8 cellular contexts compared by ENCODE assay signal in genomic region chr2:218323526-218324472, GRCh38. TPM values are rescaled to one million over a fixed set of nuclear protein-coding genes. Genes with fewer than 3 reads are reported as not detected.
DNase-seq lines count a peak whose midpoint lies in the region; ATAC-seq and TF ChIP-seq lines count a peak whose summit lies in the region.

No MANE protein-coding gene starts in this region.

- no peaks in the 10 kb centered on the region for H3K36me3 ChIP-seq in heart right ventricle
- H3K36me3 ChIP-seq in psoas muscle (ENCODE audit: insufficient read depth in 1 of 2, low read depth in 1 of 2) = no peaks in the 10 kb centered on the region

- no peak for ATAC-seq in activated T-cell treated with anti-CD3 and anti-CD28 coated beads, Interleukin-2, amount 50 U/mL, for 4 hours
- ATAC-seq in heart right ventricle (peak; percentile 6 to 54 (median 22)), psoas muscle (peak; percentile 22 to 48 (median 36)), HG02870 (IDR thresholded peaks at IDR 0.05; ENCODE audit: unreplicated experiment) (no peak), HG02885 (IDR thresholded peaks at IDR 0.05; ENCODE audit: poor library complexity, unreplicated experiment) (no peak)

- no peak for TF ChIP-seq CTCF in heart right ventricle (IDR thresholded peaks at IDR 0.05)
- TF ChIP-seq CTCF in psoas muscle (IDR thresholded peaks at IDR 0.05) = no peak

- intact Hi-C loops in heart right ventricle (cut with DNase I) (no loop called here), psoas muscle (cut with DNase I) (no loop called here)

- WGBS in heart right ventricle, 2 donors = 10 to 13% methylated on average over 24 of the region's 24 CpGs
- 16 to 25% (median 18%) methylated on average over 23 to 24 of the region's 24 CpGs for WGBS in psoas muscle, 3 donors

- no peaks in the 10 kb centered on the region for H3K9me3 Mint-ChIP-seq in activated T-cell treated with anti-CD3 and anti-CD28 coated beads, Interleukin-2, amount 50 U/mL, for 4 hours

- H3K4me3 Mint-ChIP-seq in activated T-cell treated with anti-CD3 and anti-CD28 coated beads, Interleukin-2, amount 50 U/mL, for 4 hours = peak overlapping the region; percentile 83

- peaks cover 3 to 78% (median 26%) of the 10 kb centered on the region in 9 donors for H3K4me1 ChIP-seq in heart right ventricle
- peaks cover 3% of the 10 kb centered on the region for H3K4me1 ChIP-seq in psoas muscle

- in situ Hi-C loops in KBM-7 (cut with MboI; ENCODE audit: low pct_unique_long_range_greater_than_20kb, low sequenced_read_pairs) = no loop called here

- H3K4me1 Mint-ChIP-seq in activated T-cell treated with anti-CD3 and anti-CD28 coated beads, Interleukin-2, amount 50 U/mL, for 4 hours (ENCODE audit: low read depth) = peaks cover 30% of the 10 kb centered on the region

- H3K4me3 ChIP-seq in heart right ventricle (peak overlapping the region; percentile 65 to 90 (median 74)), psoas muscle (peak overlapping the region; percentile 82)

- peak; percentile 68 for DNase-seq in DMS 273 (lab: John Stamatoyannopoulos, UW; ENCODE audit: unreplicated experiment)
- DNase-seq in KBM-7 = peak; percentile 80
- no peak for DNase-seq in activated T-cell treated with anti-CD3 and anti-CD28 coated beads, Interleukin-2, amount 50 U/mL, for 4 hours
- DNase-seq in heart right ventricle = no peak
- DNase-seq in psoas muscle = peak in 1 of 2 donors; percentile 31
- no peak for DNase-seq in hepatic stellate cell (ENCODE audit: low spot score)

- no peaks in the 10 kb centered on the region for H3K36me3 Mint-ChIP-seq in activated T-cell treated with anti-CD3 and anti-CD28 coated beads, Interleukin-2, amount 50 U/mL, for 4 hours (ENCODE audit: insufficient read depth)

- H3K9me3 ChIP-seq in heart right ventricle (no peaks in the 10 kb centered on the region), psoas muscle (no peaks in the 10 kb centered on the region)

- no peaks in the 10 kb centered on the region for H3K27me3 ChIP-seq in heart right ventricle
- no peaks in the 10 kb centered on the region for H3K27me3 ChIP-seq in psoas muscle (ENCODE audit: insufficient read depth in 3 of 3, low read length in 2 of 3)

- peak overlapping the region in 9 of 10 donors; percentile 59 to 86 (median 79) for H3K27ac ChIP-seq in heart right ventricle
- no peak overlapping the region for H3K27ac ChIP-seq in psoas muscle

- H3K27me3 Mint-ChIP-seq in activated T-cell treated with anti-CD3 and anti-CD28 coated beads, Interleukin-2, amount 50 U/mL, for 4 hours (ENCODE audit: low read depth) = peaks cover 9% of the 10 kb centered on the region

RNA-seq across cellular contexts. Expression of gene TMBIM1, which starts 31.5 kb away (rescaled TPM):
- 10 to 100 TPM; 49.0 to 60.5 (median 52.8) TPM for total RNA-seq in activated T-cell treated with anti-CD3 and anti-CD28 coated beads, Interleukin-2, amount 50 U/mL, for 4 hours
- total RNA-seq in heart right ventricle (100 to 1,000 TPM in 7 of 10 donors, 10 to 100 TPM in 3; 85.3 to 151 (median 110) TPM), psoas muscle (100 to 1,000 TPM; 152 to 197 (median 157) TPM)
- polyA plus RNA-seq in heart right ventricle (100 to 1,000 TPM in 1 of 2 donors, 10 to 100 TPM in 1; 30.9 to 139 TPM), psoas muscle (100 to 1,000 TPM; 167 to 264 (median 228) TPM)

RNA-seq across cellular contexts. Expression of gene CATIP, which starts 32.9 kb away (rescaled TPM):
- not detected for total RNA-seq in activated T-cell treated with anti-CD3 and anti-CD28 coated beads, Interleukin-2, amount 50 U/mL, for 4 hours
- total RNA-seq in heart right ventricle (not detected), psoas muscle (not detected)
- polyA plus RNA-seq in heart right ventricle (under 1 TPM in 1 of 2 donors, not detected in 1; 0.04 TPM), psoas muscle (not detected)

RNA-seq across cellular contexts. Expression of gene PNKD, which starts 53.5 kb away (rescaled TPM):
- total RNA-seq in activated T-cell treated with anti-CD3 and anti-CD28 coated beads, Interleukin-2, amount 50 U/mL, for 4 hours = 10 to 100 TPM; 14.7 to 19.1 (median 17.8) TPM
- total RNA-seq in heart right ventricle (10 to 100 TPM; 56.9 to 91.1 (median 74.2) TPM), psoas muscle (10 to 100 TPM; 31.5 to 54.5 (median 41.0) TPM)
- polyA plus RNA-seq in heart right ventricle (100 to 1,000 TPM in 1 of 2 donors, 10 to 100 TPM in 1; 76.7 to 138 TPM), psoas muscle (10 to 100 TPM; 55.6 to 86.9 (median 68.1) TPM)

RNA-seq across cellular contexts. Expression of gene AAMP, which starts 53.9 kb away (rescaled TPM):
- total RNA-seq in activated T-cell treated with anti-CD3 and anti-CD28 coated beads, Interleukin-2, amount 50 U/mL, for 4 hours = 100 to 1,000 TPM; 128 to 142 (median 131) TPM
- total RNA-seq in heart right ventricle (10 to 100 TPM; 45.9 to 65.1 (median 57.5) TPM), psoas muscle (10 to 100 TPM; 52.7 to 70.6 (median 62.5) TPM)
- polyA plus RNA-seq in heart right ventricle (100 to 1,000 TPM in 1 of 2 donors, 10 to 100 TPM in 1; 33.4 to 116 TPM), psoas muscle (100 to 1,000 TPM in 2 of 3 donors, 10 to 100 TPM in 1; 73.8 to 120 (median 115) TPM)

RNA-seq across cellular contexts. Expression of gene SLC11A1, which starts 58.3 kb away (rescaled TPM):
- total RNA-seq in activated T-cell treated with anti-CD3 and anti-CD28 coated beads, Interleukin-2, amount 50 U/mL, for 4 hours = under 1 TPM; 0.05 to 0.61 (median 0.05) TPM
- total RNA-seq in heart right ventricle = 1 to 10 TPM in 9 of 10 donors, under 1 TPM in 1; 0.64 to 9.1 (median 4.0) TPM
- polyA plus RNA-seq in heart right ventricle = 1 to 10 TPM; 4.5 to 8.0 TPM
- total RNA-seq in psoas muscle = 1 to 10 TPM; 2.1 to 3.9 (median 2.8) TPM
- polyA plus RNA-seq in psoas muscle = 1 to 10 TPM in 2 of 3 donors, under 1 TPM in 1; 0.96 to 2.2 (median 1.9) TPM

Comparison
In these comparisons a context has a peak if more than half of its experiments do, and no peak if none do; other contexts are left out.
1. DNase-seq: peak in DMS 273 (single experiment) and KBM-7 (single experiment); none in activated T-cell treated with anti-CD3 and anti-CD28 coated beads, Interleukin-2, amount 50 U/mL, for 4 hours (single experiment), heart right ventricle (0 of 2) and hepatic stellate cell (single experiment).
2. ATAC-seq: peak in heart right ventricle (8 of 8) and psoas muscle (4 of 4); none in activated T-cell treated with anti-CD3 and anti-CD28 coated beads, Interleukin-2, amount 50 U/mL, for 4 hours (0 of 2), HG02870 (single experiment) and HG02885 (single experiment).